In genomic region chr13:34364633-34365032, GRCh38 we compare ENCODE assay signal across 22 cellular contexts.
"Had no signal": no experiment of that assay in that cellular context is flagged by ENCODE, and none has a peak within 500 bp of the region (broad histone marks: within the 10 kb centered on the region; RNA-seq: fewer than 3 reads in every experiment).

No MANE protein-coding gene starts in this region.

- H3K4me1 ChIP-seq: body of pancreas, esophagus squamous epithelium, lower lobe of right lung, parathyroid adenoma, upper lobe of right lung had no signal

- H3K27me3 Mint-ChIP-seq: activated CD4-positive, alpha-beta memory T cell treated with anti-CD3 and anti-CD28 coated beads, Interleukin-2, amount 10 ng/mL, durations not matched to agents 7 days and 5 days; activated CD8-positive, alpha-beta memory T cell treated with anti-CD3 and anti-CD28 coated beads, Interleukin-2, amount 10 ng/mL, durations not matched to agents 7 days and 5 days; activated naive CD8-positive, alpha-beta T cell treated with anti-CD3 and anti-CD28 coated beads for 36 hours; activated T-helper 17 cell treated with anti-CD3 and anti-CD28 coated beads, Interleukin-2, amount 50 U/mL, for 72 hours; central memory CD8-positive, alpha-beta T cell; stimulated activated naive B cell treated with anti-CD40 and anti-IgM and Interleukin-4, amounts not matched to agents 10 μg/mL and 1 μg/mL and 100 μg/mL, for 72 hours had no signal

- H3K79me2 ChIP-seq: parathyroid adenoma had no signal

- H2AFZ ChIP-seq: parathyroid adenoma had no signal

- H3K4me3 ChIP-seq: body of pancreas, coronary artery, esophagus squamous epithelium, lower lobe of right lung, thoracic aorta, upper lobe of right lung had no signal

- H3K9me3 Mint-ChIP-seq: central memory CD8-positive, alpha-beta T cell; nephron had no signal

- H3K36me3 Mint-ChIP-seq: activated CD8-positive, alpha-beta memory T cell treated with anti-CD3 and anti-CD28 coated beads, Interleukin-2, amount 10 ng/mL, durations not matched to agents 7 days and 5 days; activated naive CD8-positive, alpha-beta T cell treated with anti-CD3 and anti-CD28 coated beads for 36 hours; stimulated activated naive B cell treated with anti-CD40 and anti-IgM and Interleukin-4, amounts not matched to agents 10 μg/mL and 1 μg/mL and 100 μg/mL, for 72 hours had no signal

- H3K27me3 ChIP-seq: body of pancreas, esophagus squamous epithelium, foreskin keratinocyte, upper lobe of right lung had no signal

- ATAC-seq: activated CD8-positive, alpha-beta memory T cell treated with anti-CD3 and anti-CD28 coated beads, Interleukin-2, amount 10 ng/mL, durations not matched to agents 7 days and 5 days; activated T-helper 17 cell treated with anti-CD3 and anti-CD28 coated beads, Interleukin-2, amount 50 U/mL, for 72 hours; body of pancreas; foreskin keratinocyte; lower lobe of right lung; sciatic nerve; stimulated activated naive B cell treated with anti-CD40 and anti-IgM and Interleukin-4, amounts not matched to agents 10 μg/mL and 1 μg/mL and 100 μg/mL, for 72 hours; upper lobe of right lung had no signal

- H3K27ac ChIP-seq: body of pancreas, coronary artery, esophagus squamous epithelium, foreskin keratinocyte, lower lobe of right lung, parathyroid adenoma, thoracic aorta, upper lobe of right lung had no signal

- H3K36me3 ChIP-seq: esophagus squamous epithelium, lower lobe of right lung, thoracic aorta, upper lobe of right lung had no signal

- H3K4me1 Mint-ChIP-seq: activated CD4-positive, alpha-beta memory T cell treated with anti-CD3 and anti-CD28 coated beads, Interleukin-2, amount 10 ng/mL, durations not matched to agents 7 days and 5 days; activated CD8-positive, alpha-beta memory T cell treated with anti-CD3 and anti-CD28 coated beads, Interleukin-2, amount 10 ng/mL, durations not matched to agents 7 days and 5 days; activated naive CD8-positive, alpha-beta T cell treated with anti-CD3 and anti-CD28 coated beads for 36 hours; activated T-helper 17 cell treated with anti-CD3 and anti-CD28 coated beads, Interleukin-2, amount 50 U/mL, for 72 hours; central memory CD8-positive, alpha-beta T cell; nephron; stimulated activated naive B cell treated with anti-CD40 and anti-IgM and Interleukin-4, amounts not matched to agents 10 μg/mL and 1 μg/mL and 100 μg/mL, for 72 hours had no signal

- H3K9me3 ChIP-seq: body of pancreas, esophagus squamous epithelium, thoracic aorta, upper lobe of right lung had no signal

- H3K27ac Mint-ChIP-seq: activated CD4-positive, alpha-beta memory T cell treated with anti-CD3 and anti-CD28 coated beads, Interleukin-2, amount 10 ng/mL, durations not matched to agents 7 days and 5 days; activated CD8-positive, alpha-beta memory T cell treated with anti-CD3 and anti-CD28 coated beads, Interleukin-2, amount 10 ng/mL, durations not matched to agents 7 days and 5 days; activated naive CD8-positive, alpha-beta T cell treated with anti-CD3 and anti-CD28 coated beads for 36 hours; activated T-helper 17 cell treated with anti-CD3 and anti-CD28 coated beads, Interleukin-2, amount 50 U/mL, for 72 hours; nephron; stimulated activated naive B cell treated with anti-CD40 and anti-IgM and Interleukin-4, amounts not matched to agents 10 μg/mL and 1 μg/mL and 100 μg/mL, for 72 hours had no signal

- H3K4me3 Mint-ChIP-seq: activated CD4-positive, alpha-beta memory T cell treated with anti-CD3 and anti-CD28 coated beads, Interleukin-2, amount 10 ng/mL, durations not matched to agents 7 days and 5 days; activated CD8-positive, alpha-beta memory T cell treated with anti-CD3 and anti-CD28 coated beads, Interleukin-2, amount 10 ng/mL, durations not matched to agents 7 days and 5 days; activated naive CD8-positive, alpha-beta T cell treated with anti-CD3 and anti-CD28 coated beads for 36 hours; activated T-helper 17 cell treated with anti-CD3 and anti-CD28 coated beads, Interleukin-2, amount 50 U/mL, for 72 hours; central memory CD8-positive, alpha-beta T cell; nephron; stimulated activated naive B cell treated with anti-CD40 and anti-IgM and Interleukin-4, amounts not matched to agents 10 μg/mL and 1 μg/mL and 100 μg/mL, for 72 hours had no signal

- DNase-seq: activated CD4-positive, alpha-beta memory T cell treated with anti-CD3 and anti-CD28 coated beads, Interleukin-2, amount 10 ng/mL, durations not matched to agents 7 days and 5 days; activated CD4-positive, alpha-beta T cell treated with anti-CD3 and anti-CD28 coated beads for 48 hours; activated CD4-positive, CD25-positive, alpha-beta regulatory T cell; activated CD8-positive, alpha-beta memory T cell treated with anti-CD3 and anti-CD28 coated beads, Interleukin-2, amount 10 ng/mL, durations not matched to agents 7 days and 5 days; activated naive CD4-positive, alpha-beta T cell; activated naive CD8-positive, alpha-beta T cell treated with anti-CD3 and anti-CD28 coated beads for 36 hours; amygdala; body of pancreas; esophagus squamous epithelium; foreskin keratinocyte; lower lobe of right lung; stimulated activated naive B cell treated with anti-CD40 and anti-IgM and Interleukin-4, amounts not matched to agents 10 μg/mL and 1 μg/mL and 100 μg/mL, for 72 hours; T-helper 1 cell; T-helper 9 cell; upper lobe of right lung had no signal

- H3K9ac ChIP-seq: parathyroid adenoma had no signal
